Comparison of ENCODE assay signal across 10 cellular contexts in the genomic region with DNA sequence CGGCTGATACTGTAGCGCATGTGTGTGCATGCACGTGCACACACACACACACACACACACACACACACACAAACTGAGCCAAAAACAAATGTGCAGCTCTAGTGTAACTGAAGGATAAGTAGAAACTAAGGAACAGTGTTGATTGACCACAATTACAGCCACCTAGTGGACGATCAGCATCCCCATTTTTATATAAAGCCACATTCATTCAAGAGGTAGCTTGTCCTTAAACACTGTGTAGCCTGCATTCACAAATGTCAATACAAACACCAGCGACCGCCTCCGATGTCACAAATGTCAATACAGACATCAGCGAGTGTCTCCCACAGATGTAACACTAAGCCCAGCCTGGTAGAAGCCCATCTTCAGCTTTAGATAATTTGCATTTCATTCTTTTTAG.
DNase-seq lines count a peak whose midpoint lies in the region; ATAC-seq, FAIRE-seq and TF ChIP-seq lines count a peak whose summit lies in the region.
"Had no signal": no experiment of that assay in that cellular context is flagged by ENCODE, and none has a peak within 500 bp of the region (broad histone marks: within the 10 kb centered on the region; RNA-seq: fewer than 3 reads in every experiment).

No MANE protein-coding gene starts in this region.

- no peak overlapping the region for H3K9ac ChIP-seq in kidney (ENCODE audit: low read length in 2 of 2)

- H3K9me3 ChIP-seq in adrenal gland (replicated peaks in 1 of 3) (no peaks in the 10 kb centered on the region), kidney (ENCODE audit: control insufficient read depth in 1 of 2, low read length in 2 of 2) (no peaks in the 10 kb centered on the region)

- peak; percentile 38 for DNase-seq in AG20443 (ENCODE audit: low spot score)
- DNase-seq in HT1080 (ENCODE audit: low read depth) = peak; percentile 36
- no peak for DNase-seq in adrenal gland
- no peak for DNase-seq in kidney
- DNase-seq in HuH-7.5 (ENCODE audit: low spot score) = no peak
- DNase-seq in DMS79 treated with DMSO at 0.1 percent for 48 hours (lab: John Stamatoyannopoulos, UW) = no peak
- DNase-seq: hypothalamus, T-helper 9 cell had no signal

- ATAC-seq in GM21737 (IDR thresholded peaks at IDR 0.05; ENCODE audit: unreplicated experiment) (no peak), GM19463 (IDR thresholded peaks at IDR 0.05; ENCODE audit: unreplicated experiment) (no peak)

- TF ChIP-seq POLR2A in adrenal gland (IDR thresholded peaks at IDR 0.05) = no peak

- FAIRE-seq in kidney (lab: Jason Lieb, UNC) = no peak

- TF ChIP-seq CTCF in adrenal gland (IDR thresholded peaks at IDR 0.05) (peak in 5 of 6 experiments; percentile 17 to 47 (median 36)), kidney (IDR thresholded peaks at IDR 0.05; ENCODE audit: borderline replicate concordance, extremely low read depth, insufficient read depth) (peak; percentile 14)

- no peak overlapping the region for H3K4me3 ChIP-seq in adrenal gland
- no peak overlapping the region for H3K4me3 ChIP-seq in kidney (ENCODE audit: low read length in 2 of 2)

- H3K4me1 ChIP-seq in adrenal gland (replicated peaks in 1 of 2) = no peaks in the 10 kb centered on the region
- peaks cover 0 to 2% of the 10 kb centered on the region in 2 donors for H3K4me1 ChIP-seq in kidney (ENCODE audit: control insufficient read depth in 1 of 2, insufficient read depth in 1 of 2, low read depth in 1 of 2, low read length in 2 of 2)

- 86 to 92% (median 89%) methylated on average over 8 of the region's 8 CpGs for WGBS in adrenal gland, 4 donors

- H3K27ac ChIP-seq in adrenal gland (no peak overlapping the region), kidney (ENCODE audit: low read depth in 2 of 2, low read length in 2 of 2) (no peak overlapping the region)

- H3K36me3 ChIP-seq in adrenal gland (replicated peaks in 1 of 2) (no peaks in the 10 kb centered on the region), kidney (ENCODE audit: control insufficient read depth in 1 of 2, insufficient read depth in 2 of 2, low read length in 2 of 2) (no peaks in the 10 kb centered on the region)

- H3K27me3 ChIP-seq in adrenal gland = no peaks in the 10 kb centered on the region

- intact Hi-C loops in adrenal gland (cut with DNase I) = no loop called here
- intact Hi-C loops in kidney (cut with DNase I) = no loop called here

Comparison
In these comparisons a context has a peak if more than half of its experiments do, and no peak if none do; other contexts are left out.
1. DNase-seq: peak in AG20443 (single experiment) and HT1080 (single experiment); none in adrenal gland (0 of 7), kidney (single experiment), HuH-7.5 (single experiment) and DMS79 treated with DMSO at 0.1 percent for 48 hours (single experiment).